2 cellular contexts compared by ENCODE assay signal in the genomic region with DNA sequence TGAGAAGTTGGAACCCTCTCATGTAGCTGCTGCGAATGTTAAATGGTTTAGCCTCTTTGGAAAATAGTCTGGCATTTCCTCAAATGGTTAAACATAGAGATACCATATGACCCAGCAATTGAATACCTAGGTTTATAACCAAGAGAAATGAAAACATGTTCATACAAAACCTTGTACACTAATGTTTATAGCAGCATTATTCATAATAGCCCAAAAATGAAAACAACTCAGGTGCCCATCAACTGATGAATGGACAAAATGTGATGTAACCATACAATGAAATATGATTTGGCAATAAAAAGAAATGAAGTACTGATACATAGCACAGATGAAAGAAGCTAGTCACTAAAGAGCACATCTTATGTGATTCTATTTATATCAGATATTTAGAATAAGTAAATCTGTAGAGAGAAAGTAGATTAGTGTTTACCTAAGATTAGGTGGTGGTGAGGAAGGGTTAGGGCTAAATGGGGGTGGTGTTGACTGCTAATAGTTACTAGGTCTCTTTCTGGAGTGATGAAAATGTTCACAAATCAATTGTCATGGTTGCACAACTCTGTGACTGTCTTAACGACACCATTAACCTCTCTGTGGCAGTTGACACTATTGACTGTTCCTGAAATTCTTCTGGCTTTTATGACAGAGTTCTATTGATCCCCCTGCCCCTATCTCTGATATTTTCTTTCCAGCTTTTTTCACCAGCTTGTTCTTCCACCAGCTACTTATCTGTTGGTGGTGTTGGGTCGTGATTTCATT.
TF ChIP-seq lines count a peak whose summit lies in the region.

No MANE protein-coding gene starts in this region.

TF ChIP-seq in IMR-90, 13 proteins besides CTCF, POLR2A, EP300 and RAD21:
- TF ChIP-seq, protein P1, sequence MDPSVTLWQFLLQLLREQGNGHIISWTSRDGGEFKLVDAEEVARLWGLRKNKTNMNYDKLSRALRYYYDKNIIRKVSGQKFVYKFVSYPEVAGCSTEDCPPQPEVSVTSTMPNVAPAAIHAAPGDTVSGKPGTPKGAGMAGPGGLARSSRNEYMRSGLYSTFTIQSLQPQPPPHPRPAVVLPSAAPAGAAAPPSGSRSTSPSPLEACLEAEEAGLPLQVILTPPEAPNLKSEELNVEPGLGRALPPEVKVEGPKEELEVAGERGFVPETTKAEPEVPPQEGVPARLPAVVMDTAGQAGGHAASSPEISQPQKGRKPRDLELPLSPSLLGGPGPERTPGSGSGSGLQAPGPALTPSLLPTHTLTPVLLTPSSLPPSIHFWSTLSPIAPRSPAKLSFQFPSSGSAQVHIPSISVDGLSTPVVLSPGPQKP (IDR thresholded peaks at IDR 0.05; ENCODE audit: borderline replicate concordance, low read depth, low read length), result no peak
- peak; percentile 30 for TF ChIP-seq CEBPB (IDR thresholded peaks at IDR 0.05; ENCODE audit: low read depth, low read length)

TF ChIP-seq in K562, 482 proteins besides CTCF, POLR2A, EP300 and RAD21:
- TF ChIP-seq GATAD2B (IDR thresholded peaks at IDR 0.05; ENCODE audit: borderline replicate concordance), result no peak
- no peak for TF ChIP-seq BRCA1 (IDR thresholded peaks at IDR 0.05)
- no peak for TF ChIP-seq BRCA1 (CRISPR knock-in tag; IDR thresholded peaks at IDR 0.05)
- peak; percentile 86 for TF ChIP-seq CEBPB (tag; IDR thresholded peaks at IDR 0.05)
- no peak for TF ChIP-seq DMBX1 (CRISPR knock-in tag; IDR thresholded peaks at IDR 0.05; ENCODE audit: borderline replicate concordance)
- TF ChIP-seq, protein P2, sequence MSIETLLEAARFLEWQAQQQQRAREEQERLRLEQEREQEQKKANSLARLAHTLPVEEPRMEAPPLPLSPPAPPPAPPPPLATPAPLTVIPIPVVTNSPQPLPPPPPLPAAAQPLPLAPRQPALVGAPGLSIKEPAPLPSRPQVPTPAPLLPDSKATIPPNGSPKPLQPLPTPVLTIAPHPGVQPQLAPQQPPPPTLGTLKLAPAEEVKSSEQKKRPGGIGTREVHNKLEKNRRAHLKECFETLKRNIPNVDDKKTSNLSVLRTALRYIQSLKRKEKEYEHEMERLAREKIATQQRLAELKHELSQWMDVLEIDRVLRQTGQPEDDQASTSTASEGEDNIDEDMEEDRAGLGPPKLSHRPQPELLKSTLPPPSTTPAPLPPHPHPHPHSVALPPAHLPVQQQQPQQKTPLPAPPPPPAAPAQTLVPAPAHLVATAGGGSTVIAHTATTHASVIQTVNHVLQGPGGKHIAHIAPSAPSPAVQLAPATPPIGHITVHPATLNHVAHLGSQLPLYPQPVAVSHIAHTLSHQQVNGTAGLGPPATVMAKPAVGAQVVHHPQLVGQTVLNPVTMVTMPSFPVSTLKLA (conservative IDR thresholded peaks at IDR 0.05), result no peak
- peak; percentile 28 for TF ChIP-seq RBM22 (IDR thresholded peaks at IDR 0.05; ENCODE audit: low read depth, low read length, poor library complexity, severe bottlenecking)
- TF ChIP-seq POLR2H (tag; IDR thresholded peaks at IDR 0.05; ENCODE audit: low read depth), result peak; percentile 26; the same call in 1 of the 2 replicates
- TF ChIP-seq ZNF76 (CRISPR knock-in tag; IDR thresholded peaks at IDR 0.05; ENCODE audit: borderline replicate concordance), result no peak
- TF ChIP-seq MEIS2 (IDR thresholded peaks at IDR 0.05; ENCODE audit: partially characterized antibody), result peak; percentile 36
- TF ChIP-seq, protein P3, sequence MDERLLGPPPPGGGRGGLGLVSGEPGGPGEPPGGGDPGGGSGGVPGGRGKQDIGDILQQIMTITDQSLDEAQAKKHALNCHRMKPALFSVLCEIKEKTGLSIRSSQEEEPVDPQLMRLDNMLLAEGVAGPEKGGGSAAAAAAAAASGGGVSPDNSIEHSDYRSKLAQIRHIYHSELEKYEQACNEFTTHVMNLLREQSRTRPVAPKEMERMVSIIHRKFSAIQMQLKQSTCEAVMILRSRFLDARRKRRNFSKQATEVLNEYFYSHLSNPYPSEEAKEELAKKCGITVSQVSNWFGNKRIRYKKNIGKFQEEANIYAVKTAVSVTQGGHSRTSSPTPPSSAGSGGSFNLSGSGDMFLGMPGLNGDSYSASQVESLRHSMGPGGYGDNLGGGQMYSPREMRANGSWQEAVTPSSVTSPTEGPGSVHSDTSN (CRISPR knock-in tag; IDR thresholded peaks at IDR 0.05; ENCODE audit: low read depth), result no peak
- TF ChIP-seq, protein P3 (tag; conservative IDR thresholded peaks at IDR 0.05; ENCODE audit: low read depth), result peak; percentile 71
- no peak for TF ChIP-seq ZNF766 (CRISPR knock-in tag; conservative IDR thresholded peaks at IDR 0.05)
- no peak for TF ChIP-seq ASH1L (IDR thresholded peaks at IDR 0.05; ENCODE audit: borderline replicate concordance, low read depth, partially characterized antibody)
- TF ChIP-seq ZNF134 (CRISPR knock-in tag; conservative IDR thresholded peaks at IDR 0.05), result 0 out of 2 replicates have a peak, but pooled peaks have one; percentile 41
- no peak for TF ChIP-seq TCFL5 (CRISPR knock-in tag; conservative IDR thresholded peaks at IDR 0.05)
- no peak for TF ChIP-seq CEBPG (CRISPR knock-in tag; IDR thresholded peaks at IDR 0.05)
- peak; percentile 66 to 78; a peak in 3 of 4 replicates for TF ChIP-seq CEBPG (tag; conservative IDR thresholded peaks at IDR 0.05 in 1 of 2, IDR thresholded peaks at IDR 0.05 in 1 of 2)
- TF ChIP-seq ZNF408 (CRISPR knock-in tag; IDR thresholded peaks at IDR 0.05; ENCODE audit: low read depth), result no peak
- TF ChIP-seq KLF10 (CRISPR knock-in tag; IDR thresholded peaks at IDR 0.05), result no peak
- TF ChIP-seq, protein P4, sequence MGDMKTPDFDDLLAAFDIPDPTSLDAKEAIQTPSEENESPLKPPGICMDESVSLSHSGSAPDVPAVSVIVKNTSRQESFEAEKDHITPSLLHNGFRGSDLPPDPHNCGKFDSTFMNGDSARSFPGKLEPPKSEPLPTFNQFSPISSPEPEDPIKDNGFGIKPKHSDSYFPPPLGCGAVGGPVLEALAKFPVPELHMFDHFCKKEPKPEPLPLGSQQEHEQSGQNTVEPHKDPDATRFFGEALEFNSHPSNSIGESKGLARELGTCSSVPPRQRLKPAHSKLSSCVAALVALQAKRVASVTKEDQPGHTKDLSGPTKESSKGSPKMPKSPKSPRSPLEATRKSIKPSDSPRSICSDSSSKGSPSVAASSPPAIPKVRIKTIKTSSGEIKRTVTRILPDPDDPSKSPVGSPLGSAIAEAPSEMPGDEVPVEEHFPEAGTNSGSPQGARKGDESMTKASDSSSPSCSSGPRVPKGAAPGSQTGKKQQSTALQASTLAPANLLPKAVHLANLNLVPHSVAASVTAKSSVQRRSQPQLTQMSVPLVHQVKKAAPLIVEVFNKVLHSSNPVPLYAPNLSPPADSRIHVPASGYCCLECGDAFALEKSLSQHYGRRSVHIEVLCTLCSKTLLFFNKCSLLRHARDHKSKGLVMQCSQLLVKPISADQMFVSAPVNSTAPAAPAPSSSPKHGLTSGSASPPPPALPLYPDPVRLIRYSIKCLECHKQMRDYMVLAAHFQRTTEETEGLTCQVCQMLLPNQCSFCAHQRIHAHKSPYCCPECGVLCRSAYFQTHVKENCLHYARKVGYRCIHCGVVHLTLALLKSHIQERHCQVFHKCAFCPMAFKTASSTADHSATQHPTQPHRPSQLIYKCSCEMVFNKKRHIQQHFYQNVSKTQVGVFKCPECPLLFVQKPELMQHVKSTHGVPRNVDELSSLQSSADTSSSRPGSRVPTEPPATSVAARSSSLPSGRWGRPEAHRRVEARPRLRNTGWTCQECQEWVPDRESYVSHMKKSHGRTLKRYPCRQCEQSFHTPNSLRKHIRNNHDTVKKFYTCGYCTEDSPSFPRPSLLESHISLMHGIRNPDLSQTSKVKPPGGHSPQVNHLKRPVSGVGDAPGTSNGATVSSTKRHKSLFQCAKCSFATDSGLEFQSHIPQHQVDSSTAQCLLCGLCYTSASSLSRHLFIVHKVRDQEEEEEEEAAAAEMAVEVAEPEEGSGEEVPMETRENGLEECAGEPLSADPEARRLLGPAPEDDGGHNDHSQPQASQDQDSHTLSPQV (IDR thresholded peaks at IDR 0.05), result peak; percentile 18; the same call in 1 of the 2 replicates
TF ChIP-seq in K562: peak in this region for 8.
